21 cellular contexts compared by ENCODE assay signal in genomic region chr2:12090072-12090471, GRCh38.
DNase-seq lines count a peak whose midpoint lies in the region; ATAC-seq and TF ChIP-seq lines count a peak whose summit lies in the region.
"Had no signal": no experiment of that assay in that cellular context is flagged by ENCODE, and none has a peak within 500 bp of the region (broad histone marks: within the 10 kb centered on the region; RNA-seq: fewer than 3 reads in every experiment).

No MANE protein-coding gene starts in this region.

- DNase-seq in IMR-90, result no peak
- no peak for DNase-seq in smooth muscle cell (lab: John Stamatoyannopoulos, UW; ENCODE audit: unreplicated experiment)
- no peak for DNase-seq in AML-193 (lab: John Stamatoyannopoulos, UW)
- no peak for DNase-seq in inferior parietal cortex (ENCODE audit: extremely low spot score)
- no peak for DNase-seq in midbrain (lab: John Stamatoyannopoulos, UW)
- DNase-seq: 8988T; Caco-2; CD4-positive, CD25-positive, alpha-beta regulatory T cell; CD8-positive, alpha-beta T cell; DMS153; DMS79; EL; GF-D8; H9; HFFc6 had no signal

- H3K18ac ChIP-seq in IMR-90 (ENCODE audit: low read depth, low read length), result no peak overlapping the region

- H2BK15ac ChIP-seq in IMR-90 (ENCODE audit: low read depth, low read length), result no peak overlapping the region

- 0 out of 2 replicates have a peak, but pooled peaks cover 3% of the 10 kb centered on the region for H3K9me1 ChIP-seq in IMR-90 (ENCODE audit: insufficient read depth, low read length)

- H3K79me2 ChIP-seq in OCI-LY1 (ENCODE audit: insufficient read depth, low read length) (no peaks in the 10 kb centered on the region), smooth muscle cell (ENCODE audit: low read depth) (no peaks in the 10 kb centered on the region)

- dilution Hi-C loops in IMR-90 (cut with HindIII; ENCODE audit: low sequenced_read_pairs, unreplicated experiment), result no loop called here

- TF ChIP-seq CTCF in IMR-90 (conservative IDR thresholded peaks at IDR 0.05; ENCODE audit: low read depth, low read length), result no peak
- no peak for TF ChIP-seq CTCF in OCI-LY1 (IDR thresholded peaks at IDR 0.05; ENCODE audit: low read length)
- no peak for TF ChIP-seq CTCF in liver (IDR thresholded peaks at IDR 0.05; ENCODE audit: low read depth, low read length, missing input control)
- no peak for TF ChIP-seq CTCF in smooth muscle cell (IDR thresholded peaks at IDR 0.05; ENCODE audit: borderline replicate concordance, insufficient read depth, poor library complexity, severe bottlenecking)

- no peak for TF ChIP-seq POLR2A in IMR-90 (IDR thresholded peaks at IDR 0.05; ENCODE audit: low read depth, low read length)

- no peak overlapping the region for H4K8ac ChIP-seq in IMR-90 (ENCODE audit: low read depth in 2 of 2, low read length in 2 of 2)

- H3K27ac ChIP-seq in IMR-90 (ENCODE audit: insufficient read depth, low read length) (no peak overlapping the region), OCI-LY1 (ENCODE audit: low read depth, low read length, poor library complexity, severe bottlenecking) (peak overlapping the region; percentile 91), liver (ENCODE audit: low read depth in 1 of 2, low read length in 2 of 2) (peak overlapping the region; percentile 69 to 74), smooth muscle cell (ENCODE audit: low read depth) (no peak overlapping the region)
- H3K27ac ChIP-seq: BLaER1, C4-2B had no signal

- H3K14ac ChIP-seq in IMR-90 (replicated peaks; ENCODE audit: low read depth, low read length), result no peak overlapping the region

- H2BK20ac ChIP-seq in IMR-90 (ENCODE audit: low read depth, low read length), result no peak overlapping the region

- intact Hi-C loops in IMR-90 (cut with micrococcal nuclease), result no loop called here

- no peaks in the 10 kb centered on the region for H3K79me1 ChIP-seq in IMR-90 (ENCODE audit: low read depth in 1 of 2, low read length in 2 of 2)

- no peaks in the 10 kb centered on the region for H3K4me1 ChIP-seq in IMR-90 (ENCODE audit: control insufficient read depth, insufficient read depth, low read length)
- H3K4me1 ChIP-seq in OCI-LY1 (ENCODE audit: insufficient read depth, low read length, severe bottlenecking), result peaks cover 53% of the 10 kb centered on the region
- peaks cover 0 to 5% (median 0%) of the 10 kb centered on the region in 4 donors for H3K4me1 ChIP-seq in liver (ENCODE audit: control insufficient read depth in 4 of 4, insufficient read depth in 4 of 4, low read length in 3 of 4)
- H3K4me1 ChIP-seq in smooth muscle cell (ENCODE audit: low read depth), result no peaks in the 10 kb centered on the region
- H3K4me1 ChIP-seq: BLaER1, Caco-2 had no signal

- H4K20me1 ChIP-seq in IMR-90 (ENCODE audit: insufficient read depth, low read length), result no peaks in the 10 kb centered on the region
- H4K20me1 ChIP-seq in OCI-LY1 (ENCODE audit: insufficient read depth, low read length), result no peaks in the 10 kb centered on the region
- no peaks in the 10 kb centered on the region for H4K20me1 ChIP-seq in smooth muscle cell (ENCODE audit: low read depth)
- H4K20me1 ChIP-seq: BLaER1 had no signal

- no peak overlapping the region for H2BK5ac ChIP-seq in IMR-90 (ENCODE audit: low read depth, low read length, poor library complexity, severe bottlenecking)

- H3K9ac ChIP-seq in IMR-90 (ENCODE audit: low read depth, low read length), result no peak overlapping the region
- peak overlapping the region; percentile 40; the same call in 1 of the 2 replicates for H3K9ac ChIP-seq in OCI-LY1 (ENCODE audit: low read length)
- H3K9ac ChIP-seq in liver (ENCODE audit: low read depth in 1 of 2, low read length in 2 of 2), result peak overlapping the region in 1 of 2 donors; percentile 12
- no peak overlapping the region for H3K9ac ChIP-seq in smooth muscle cell (ENCODE audit: low read depth)
- H3K9ac ChIP-seq: BLaER1 had no signal

- H3F3A ChIP-seq in OCI-LY1 (ENCODE audit: insufficient read depth, low read length) (peaks cover 8% of the 10 kb centered on the region), smooth muscle cell (ENCODE audit: low read depth) (no peaks in the 10 kb centered on the region)

- no peaks in the 10 kb centered on the region for H3K9me2 ChIP-seq in OCI-LY1 (ENCODE audit: low read depth, low read length)

- BruUV-seq in IMR-90 (replicated peaks; lab: Mats Ljungman, UMichigan), result no TSS peak

- H2AFZ ChIP-seq in IMR-90 (replicated peaks; ENCODE audit: low read length, poor library complexity), result no peak overlapping the region
- H2AFZ ChIP-seq in OCI-LY1 (ENCODE audit: low read length), result no peak overlapping the region
- no peak overlapping the region for H2AFZ ChIP-seq in smooth muscle cell (ENCODE audit: low read depth)

- no peak for TF ChIP-seq RAD21 in IMR-90 (IDR thresholded peaks at IDR 0.05; ENCODE audit: low read length)
- TF ChIP-seq RAD21 in liver (IDR thresholded peaks at IDR 0.05), result no peak

- CTCF ChIA-PET in IMR-90 (lab: Yijun Ruan, JAX), result no interaction called here

- no peak overlapping the region for H3K4me2 ChIP-seq in IMR-90 (ENCODE audit: low read depth, low read length)
- H3K4me2 ChIP-seq in OCI-LY1 (ENCODE audit: low read length), result peak overlapping the region; percentile 28
- H3K4me2 ChIP-seq in smooth muscle cell, result peak overlapping the region; percentile 12
- H3K4me2 ChIP-seq: BLaER1, GM23338 had no signal

- no peak overlapping the region for H2BK120ac ChIP-seq in IMR-90 (ENCODE audit: low read depth, low read length)

- WGBS in IMR-90 (ENCODE audit: extremely low coverage in 2 of 2, insufficient read length in 1 of 2), 2 experiments, result 100% methylated on average over 1 of the region's 3 CpGs; no CpG with 5 or more reads in 1 of the 2 experiments
- 94% methylated on average over 3 of the region's 3 CpGs for WGBS in liver
- WGBS in smooth muscle cell (ENCODE audit: low lambda C conversion rate), result 82% methylated on average over 3 of the region's 3 CpGs

- no peak overlapping the region for H2AK9ac ChIP-seq in IMR-90 (replicated peaks; ENCODE audit: low read depth, low read length, poor library complexity)

- H3K4me3 ChIP-seq in IMR-90 (ENCODE audit: insufficient read depth, low read depth, low read length) (no peak overlapping the region), OCI-LY1 (ENCODE audit: low read depth, low read length, poor library complexity, severe bottlenecking) (no peak overlapping the region), liver (ENCODE audit: low read depth in 1 of 3, low read length in 3 of 3) (no peak overlapping the region), smooth muscle cell (no peak overlapping the region)
- H3K4me3 ChIP-seq: BLaER1, GM23338 had no signal

- H2AK5ac ChIP-seq in IMR-90 (ENCODE audit: low read depth, low read length), result no peak overlapping the region

- H3K23ac ChIP-seq in IMR-90 (ENCODE audit: low read depth, low read length), result no peak overlapping the region

- no peak overlapping the region for H4K91ac ChIP-seq in IMR-90 (ENCODE audit: insufficient read depth, low read depth, low read length)

- POLR2A ChIA-PET in IMR-90 (lab: Charles Lee; ENCODE audit: unreplicated experiment), result no interaction called here

- H3K36me3 ChIP-seq in IMR-90 (ENCODE audit: control insufficient read depth, insufficient read depth, low read length), result no peaks in the 10 kb centered on the region
- H3K36me3 ChIP-seq in OCI-LY1 (ENCODE audit: insufficient read depth, low read length), result no peaks in the 10 kb centered on the region
- H3K36me3 ChIP-seq in liver (ENCODE audit: control insufficient read depth in 4 of 4, insufficient read depth in 3 of 4, low read depth in 1 of 4, low read length in 3 of 4), result no peaks in the 10 kb centered on the region
- no peaks in the 10 kb centered on the region for H3K36me3 ChIP-seq in smooth muscle cell (ENCODE audit: low read depth)
- H3K36me3 ChIP-seq: BLaER1 had no signal

- H4K5ac ChIP-seq in IMR-90 (ENCODE audit: low read depth, low read length), result no peak overlapping the region

- in situ Hi-C loops in IMR-90 (cut with MboI; ENCODE audit: low sequenced_read_pairs), result no loop called here

- H3K27me3 ChIP-seq in IMR-90 (ENCODE audit: control insufficient read depth, insufficient read depth, low read length), result no peaks in the 10 kb centered on the region
- H3K27me3 ChIP-seq in OCI-LY1 (ENCODE audit: insufficient read depth, low read length), result no peaks in the 10 kb centered on the region
- no peaks in the 10 kb centered on the region for H3K27me3 ChIP-seq in liver (ENCODE audit: control insufficient read depth in 4 of 4, insufficient read depth in 4 of 4, low read length in 3 of 4)
- H3K27me3 ChIP-seq in smooth muscle cell (ENCODE audit: low read depth), result no peaks in the 10 kb centered on the region
- H3K27me3 ChIP-seq: BLaER1 had no signal

- no peak for ATAC-seq in IMR-90 (ENCODE audit: low read depth)
- ATAC-seq: CD8-positive, alpha-beta T cell; GM23338; HCT116 had no signal

- no peak overlapping the region for H3K4ac ChIP-seq in IMR-90 (ENCODE audit: low read depth, low read length)

- H3K9me3 ChIP-seq in IMR-90 (ENCODE audit: control insufficient read depth, insufficient read depth, low read length) (0 out of 2 replicates have a peak, but pooled peaks cover 2% of the 10 kb centered on the region), OCI-LY1 (ENCODE audit: low read length) (peaks cover 5% of the 10 kb centered on the region; the same call in 1 of the 2 replicates), liver (ENCODE audit: control insufficient read depth in 4 of 4, low read length in 3 of 4) (peaks cover 0 to 4% (median 0%) of the 10 kb centered on the region in 4 donors), smooth muscle cell (replicated peaks; ENCODE audit: low read depth) (no peaks in the 10 kb centered on the region)
- H3K9me3 ChIP-seq: BLaER1, Caco-2 had no signal

- no peak overlapping the region for H3K56ac ChIP-seq in IMR-90 (ENCODE audit: extremely low read depth, insufficient read depth, low read length)

TF ChIP-seq in IMR-90, 13 proteins besides CTCF, POLR2A, EP300 and RAD21:
- TF ChIP-seq NFE2L2 (IDR thresholded peaks at IDR 0.05; ENCODE audit: low read depth, low read length) (no peak), MAFK (IDR thresholded peaks at IDR 0.05; ENCODE audit: low read depth, low read length) (peak; percentile 39), CHD1 (IDR thresholded peaks at IDR 0.05; ENCODE audit: low read depth, low read length) (no peak)

TF ChIP-seq in liver, 16 proteins besides CTCF, POLR2A, EP300 and RAD21 (continues in another document):
- TF ChIP-seq SP1 (IDR thresholded peaks at IDR 0.05) (no peak), FOXA1 (IDR thresholded peaks at IDR 0.05) (no peak), HNF4A (conservative IDR thresholded peaks at IDR 0.05) (no peak), GABPA (IDR thresholded peaks at IDR 0.05 in 1 of 2, conservative IDR thresholded peaks at IDR 0.05 in 1 of 2) (no peak), TAF1 (conservative IDR thresholded peaks at IDR 0.05) (no peak), NR2F2 (IDR thresholded peaks at IDR 0.05) (no peak), FOXA2 (IDR thresholded peaks at IDR 0.05) (no peak), YY1 (IDR thresholded peaks at IDR 0.05) (no peak), JUND (IDR thresholded peaks at IDR 0.05) (no peak)
- TF ChIP-seq, protein P1, sequence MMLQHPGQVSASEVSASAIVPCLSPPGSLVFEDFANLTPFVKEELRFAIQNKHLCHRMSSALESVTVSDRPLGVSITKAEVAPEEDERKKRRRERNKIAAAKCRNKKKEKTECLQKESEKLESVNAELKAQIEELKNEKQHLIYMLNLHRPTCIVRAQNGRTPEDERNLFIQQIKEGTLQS (IDR thresholded peaks at IDR 0.05), result no peak

Comparison
In these comparisons a context has a peak if more than half of its experiments do, and no peak if none do; other contexts are left out.
1. H3K27ac ChIP-seq: peak in OCI-LY1 (single experiment) and liver (2 of 2); none in IMR-90 (single experiment) and smooth muscle cell (single experiment).